ENCODE assay signal across 8 cellular contexts in the genomic region with DNA sequence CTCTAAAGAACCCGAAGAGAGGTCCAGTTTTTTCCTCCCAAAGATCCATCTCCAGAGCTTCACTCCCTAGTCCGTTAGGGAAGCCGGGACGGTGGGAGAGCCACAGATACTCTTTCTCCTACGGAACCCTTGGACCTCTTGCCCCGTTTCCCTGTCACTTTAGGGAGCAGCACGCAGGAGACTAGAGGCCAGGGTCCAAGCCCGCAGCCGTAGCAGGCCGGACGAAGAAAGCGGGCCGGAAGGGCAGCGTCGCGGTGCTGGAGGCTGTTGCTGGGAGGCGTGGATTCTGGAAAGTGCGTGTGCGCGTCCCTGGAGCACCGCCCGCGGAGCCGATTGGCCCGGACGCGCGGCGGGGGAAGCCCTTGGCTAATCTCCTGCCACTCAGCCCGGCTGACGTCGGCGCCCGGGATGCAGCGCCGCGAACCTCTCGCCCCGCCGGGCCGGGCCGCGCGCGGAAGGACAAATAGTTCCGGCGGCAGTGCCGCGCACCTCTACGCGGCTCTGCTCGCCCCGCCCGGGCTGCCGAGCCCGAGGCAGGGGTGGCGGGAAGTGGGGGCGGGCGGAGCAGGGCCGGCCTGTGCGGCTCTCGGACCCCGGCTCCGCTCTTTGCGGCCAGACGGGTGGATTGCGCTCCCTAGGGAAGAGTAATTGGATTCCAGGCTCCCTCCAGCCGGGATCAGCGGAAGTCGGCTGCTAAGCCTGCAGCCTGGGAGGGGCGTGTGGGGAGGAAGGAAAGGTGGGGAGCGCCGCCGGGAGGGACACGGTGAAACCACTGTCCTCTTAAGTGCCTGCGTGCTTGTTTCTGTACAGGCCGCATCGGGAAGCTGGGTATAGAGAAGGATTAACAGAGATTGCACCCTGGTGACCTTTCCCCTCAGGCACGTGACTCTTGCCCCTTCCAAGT. TPM values are rescaled to one million over a fixed set of nuclear protein-coding genes. Genes with fewer than 3 reads are reported as not detected.
DNase-seq lines count a peak whose midpoint lies in the region; TF ChIP-seq lines count a peak whose summit lies in the region.

No MANE protein-coding gene starts in this region.

- H3K9me3 Mint-ChIP-seq in nephron: no peaks in the 10 kb centered on the region

- H3K36me3 Mint-ChIP-seq in nephron (ENCODE audit: low read depth): peaks cover 9% of the 10 kb centered on the region

- peak overlapping the region; percentile 67 for H3K4me3 ChIP-seq in fibroblast of the aortic adventitia (ENCODE audit: low read depth, low read length)

- TF ChIP-seq CTCF in LNCAP (IDR thresholded peaks at IDR 0.05): peak; percentile 20; the same call in 1 of the 2 replicates
- no peak for TF ChIP-seq CTCF in fibroblast of the aortic adventitia (IDR thresholded peaks at IDR 0.05; ENCODE audit: insufficient read depth, low read length)
- peak in 1 of 3 experiments; percentile 9 for TF ChIP-seq CTCF in nephron (IDR thresholded peaks at IDR 0.05; ENCODE audit: unreplicated experiment in 3 of 3)

- H3K27ac Mint-ChIP-seq in nephron: peak overlapping the region; percentile 97 to 98 (median 97)

- H3K4me3 Mint-ChIP-seq in nephron: peak overlapping the region; percentile 91 to 93 (median 91)

- DNase-seq in ELF-1 (ENCODE audit: low read depth, low spot score) (peak; percentile 97), GOT3 (lab: John Stamatoyannopoulos, UW) (peak; percentile 70), RPMI8226 (peak; percentile 94), fibroblast of the aortic adventitia (ENCODE audit: low read depth) (peak; percentile 95)
- DNase-seq in activated effector memory CD4-positive, alpha-beta T cell treated with Interleukin-2 at 50 U/mL for 16 hours: peak; percentile 72
- DNase-seq in stimulated activated naive CD4-positive, alpha-beta T cell treated with Interleukin-2 at 50 U/mL for 16 hours (lab: John Stamatoyannopoulos, UW): peak; percentile 77

- H3K27me3 Mint-ChIP-seq in nephron (ENCODE audit: low read depth): no peaks in the 10 kb centered on the region

- peaks cover 37% of the 10 kb centered on the region for H3K4me1 Mint-ChIP-seq in nephron

RNA-seq across cellular contexts. Expression of a gene that starts 31.3 kb away (rescaled TPM):
- 89.2 and 137 TPM in 2 replicates for total RNA-seq in fibroblast of the aortic adventitia (ENCODE audit: low replicate concordance)

Comparison
In these comparisons a context has a peak if more than half of its experiments do, and no peak if none do; other contexts are left out.
1. Peak in every context shown above with its lines: DNase-seq and H3K4me3 ChIP-seq.